ENCODE assay signal across 9 cellular contexts in the genomic region with DNA sequence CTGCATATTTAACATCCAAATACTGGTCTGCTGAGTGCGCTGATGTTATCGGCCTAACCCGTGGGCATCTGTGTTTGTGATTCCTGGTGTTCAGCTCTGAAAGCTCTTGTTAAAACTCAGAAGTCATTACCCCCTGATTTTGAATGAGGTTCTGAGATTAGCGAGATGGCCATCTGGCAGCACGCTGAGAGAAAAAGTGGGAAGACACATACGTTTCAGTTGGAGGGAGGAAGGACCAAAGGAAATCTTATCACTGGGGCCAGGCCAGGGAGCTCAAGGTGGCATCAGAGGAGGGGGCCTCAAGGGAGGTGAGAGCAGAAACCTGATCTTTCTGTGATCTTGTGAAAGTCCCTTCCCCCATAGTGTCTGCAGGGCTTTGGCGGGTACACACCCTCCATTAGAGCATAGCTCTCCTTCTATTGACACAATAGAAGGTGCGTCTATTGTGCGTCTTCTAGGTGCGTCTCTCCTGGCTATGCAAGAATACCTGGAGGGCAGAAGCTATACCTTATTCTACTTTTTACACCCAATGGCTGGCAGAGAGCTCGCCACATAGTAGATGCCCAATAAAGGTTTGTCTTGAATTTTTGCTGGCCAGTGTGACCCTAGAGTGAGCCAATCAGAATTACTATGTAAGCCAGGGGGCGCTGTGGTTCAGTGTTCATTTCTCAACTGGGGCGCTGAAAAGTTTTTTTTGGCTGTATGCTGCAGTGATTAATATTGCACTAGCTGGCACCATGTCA.
DNase-seq lines count a peak whose midpoint lies in the region; ATAC-seq, FAIRE-seq and TF ChIP-seq lines count a peak whose summit lies in the region.
"Had no signal": no experiment of that assay in that cellular context is flagged by ENCODE, and none has a peak within 500 bp of the region (broad histone marks: within the 10 kb centered on the region; RNA-seq: fewer than 3 reads in every experiment).

No MANE protein-coding gene starts in this region.

- H3K79me2 ChIP-seq in Loucy (ENCODE audit: insufficient read depth, low read length) = no peaks in the 10 kb centered on the region
- no peaks in the 10 kb centered on the region for H3K79me2 ChIP-seq in endothelial cell of umbilical vein (ENCODE audit: control insufficient read depth, insufficient read depth, low read length)
- H3K79me2 ChIP-seq in trophoblast cell (ENCODE audit: control insufficient read depth, insufficient read depth, low read length, poor library complexity) = no peaks in the 10 kb centered on the region

- no peak overlapping the region for H3K27ac Mint-ChIP-seq in activated CD4-positive, alpha-beta memory T cell treated with anti-CD3 and anti-CD28 coated beads, Interleukin-2, amount 10 ng/mL, durations not matched to agents 7 days and 5 days

- no peaks in the 10 kb centered on the region for H3K4me1 Mint-ChIP-seq in activated CD4-positive, alpha-beta memory T cell treated with anti-CD3 and anti-CD28 coated beads, Interleukin-2, amount 10 ng/mL, durations not matched to agents 7 days and 5 days

- H3K9me2 ChIP-seq in Loucy (replicated peaks; ENCODE audit: low read depth, low read length) = no peaks in the 10 kb centered on the region

- H4K20me1 ChIP-seq in Loucy (ENCODE audit: insufficient read depth, low read length, poor library complexity, severe bottlenecking) = no peaks in the 10 kb centered on the region
- H4K20me1 ChIP-seq in endothelial cell of umbilical vein (replicated peaks; ENCODE audit: control insufficient read depth, extremely low read depth, insufficient read depth, low read length) = no peaks in the 10 kb centered on the region

- peak; percentile 72 for FAIRE-seq in endothelial cell of umbilical vein (lab: Jason Lieb, UNC)

- CTCF ChIA-PET in activated CD4-positive, alpha-beta memory T cell treated with anti-CD3 and anti-CD28 coated beads, Interleukin-2, amount 10 ng/mL, durations not matched to agents 7 days and 5 days (lab: Charles Lee) = interaction anchor here (0.7 to 2.9 kb wide), 20 partner anchors 8 to 790 kb away, joined by 3 to 78 read pairs (median 4); no protein-coding TSS in a partner anchor
- CTCF ChIA-PET in endothelial cell of umbilical vein (lab: Charles Lee) = interaction anchor here (0.7 to 5.8 kb wide), 45 partner anchors 9 to 936 kb away, joined by 3 to 201 read pairs (median 4); no protein-coding TSS in a partner anchor

- H3K9me1 ChIP-seq in endothelial cell of umbilical vein (replicated peaks; ENCODE audit: control insufficient read depth, extremely low read depth, insufficient read depth, low read length) = no peaks in the 10 kb centered on the region

- H3K4me3 ChIP-seq in Loucy (ENCODE audit: low read length, poor library complexity, severe bottlenecking) (no peak overlapping the region), endothelial cell of umbilical vein (replicated peaks in 1 of 3; ENCODE audit: insufficient read depth in 1 of 3, low read depth in 1 of 3, low read length in 3 of 3) (no peak overlapping the region), trophoblast cell (ENCODE audit: low read depth, low read length) (no peak overlapping the region)
- H3K4me3 ChIP-seq: skin epidermis had no signal

- H3K9me3 ChIP-seq in Loucy (ENCODE audit: insufficient read depth, low read depth, low read length) (no peaks in the 10 kb centered on the region), endothelial cell of umbilical vein (replicated peaks; ENCODE audit: control insufficient read depth, insufficient read depth, low read length) (no peaks in the 10 kb centered on the region), trophoblast cell (ENCODE audit: insufficient read depth, low read depth, low read length) (no peaks in the 10 kb centered on the region)

- no CpG with 5 or more reads among the region's 13 CpGs for WGBS in trophoblast cell (ENCODE audit: extremely low coverage, insufficient coverage, insufficient read length)

- POLR2A ChIA-PET in activated CD4-positive, alpha-beta memory T cell treated with anti-CD3 and anti-CD28 coated beads, Interleukin-2, amount 10 ng/mL, durations not matched to agents 7 days and 5 days (lab: Charles Lee) = interaction anchor here (0.9 to 1.1 kb wide), 2 partner anchors 149 to 156 kb away, joined by 3 read pairs; no protein-coding TSS in a partner anchor
- POLR2A ChIA-PET in endothelial cell of umbilical vein (lab: Charles Lee) = no interaction called here

- H3K4me1 ChIP-seq in Loucy (ENCODE audit: insufficient read depth, low read length, poor library complexity, severe bottlenecking) (no peaks in the 10 kb centered on the region), endothelial cell of umbilical vein (ENCODE audit: control insufficient read depth, extremely low read depth, insufficient read depth, low read length) (no peaks in the 10 kb centered on the region), trophoblast cell (ENCODE audit: control insufficient read depth in 1 of 2, insufficient read depth in 2 of 2, low read length in 2 of 2) (peaks cover 2 to 4% of the 10 kb centered on the region in 2 experiments)

- H3K4ac ChIP-seq in trophoblast cell (ENCODE audit: low read depth, low read length) = no peak overlapping the region

- H2AK5ac ChIP-seq in trophoblast cell (ENCODE audit: low read length) = peak overlapping the region; percentile 23

- TF ChIP-seq CTCF in Loucy (conservative IDR thresholded peaks at IDR 0.05; ENCODE audit: low read length) (peak; percentile 78), endothelial cell of umbilical vein (IDR thresholded peaks at IDR 0.05; ENCODE audit: extremely low read depth in 1 of 2, insufficient read depth in 1 of 2, low read depth in 1 of 2, low read length in 2 of 2) (peak; percentile 61)

- intact Hi-C loops in endothelial cell of umbilical vein (cut with micrococcal nuclease) = loop anchor here (1.0 kb wide), 2 partner anchors 152 to 156 kb away; no protein-coding TSS in a partner anchor

- no TSS peak for BruUV-seq in endothelial cell of umbilical vein (replicated peaks; lab: Mats Ljungman, UMichigan)

- no peak overlapping the region for H3K14ac ChIP-seq in trophoblast cell (ENCODE audit: low read length)

- H2AFZ ChIP-seq in Loucy (ENCODE audit: low read length) (no peak overlapping the region), endothelial cell of umbilical vein (ENCODE audit: low read depth, low read length) (no peak overlapping the region), trophoblast cell (ENCODE audit: insufficient read depth, low read length, poor library complexity) (no peak overlapping the region)

- no peaks in the 10 kb centered on the region for H3K36me3 ChIP-seq in Loucy (ENCODE audit: insufficient read depth, low read length)
- H3K36me3 ChIP-seq in endothelial cell of umbilical vein (ENCODE audit: control insufficient read depth in 2 of 2, extremely low read depth in 1 of 2, insufficient read depth in 2 of 2, low read length in 2 of 2) = no peaks in the 10 kb centered on the region
- H3K36me3 ChIP-seq in trophoblast cell (ENCODE audit: control insufficient read depth in 1 of 2, insufficient read depth in 2 of 2, low read length in 2 of 2) = no peaks in the 10 kb centered on the region

- H3K23ac ChIP-seq in trophoblast cell (ENCODE audit: low read length) = no peak overlapping the region

- DNase-seq in DMS 273 (lab: John Stamatoyannopoulos, UW; ENCODE audit: unreplicated experiment) (peak; percentile 90), endothelial cell of umbilical vein (ENCODE audit: low read depth, low spot score) (peak; percentile 50), trophoblast cell (peak in 1 of 2 donors; percentile 68), NCI-H345 treated with DMSO at 0.1 percent for 48 hours (lab: John Stamatoyannopoulos, UW; ENCODE audit: unreplicated experiment) (no peak)
- peak; percentile 53 for DNase-seq in activated CD4-positive, alpha-beta memory T cell treated with anti-CD3 and anti-CD28 coated beads, Interleukin-2, amount 10 ng/mL, durations not matched to agents 7 days and 5 days

- no peak overlapping the region for H2BK12ac ChIP-seq in trophoblast cell (ENCODE audit: low read length)

- no peak overlapping the region for H2BK5ac ChIP-seq in trophoblast cell (ENCODE audit: low read depth, low read length, poor library complexity)

- H3K9me3 Mint-ChIP-seq in activated CD4-positive, alpha-beta memory T cell treated with anti-CD3 and anti-CD28 coated beads, Interleukin-2, amount 10 ng/mL, durations not matched to agents 7 days and 5 days = no peaks in the 10 kb centered on the region

- no peaks in the 10 kb centered on the region for H3K27me3 Mint-ChIP-seq in activated CD4-positive, alpha-beta memory T cell treated with anti-CD3 and anti-CD28 coated beads, Interleukin-2, amount 10 ng/mL, durations not matched to agents 7 days and 5 days

- H3K4me3 Mint-ChIP-seq in activated CD4-positive, alpha-beta memory T cell treated with anti-CD3 and anti-CD28 coated beads, Interleukin-2, amount 10 ng/mL, durations not matched to agents 7 days and 5 days = no peak overlapping the region

- no peak overlapping the region for H2BK120ac ChIP-seq in trophoblast cell (ENCODE audit: insufficient read depth, low read length, poor library complexity)

- ATAC-seq in GM21367 (IDR thresholded peaks at IDR 0.05; ENCODE audit: unreplicated experiment) (no peak), HG02610 (IDR thresholded peaks at IDR 0.05; ENCODE audit: unreplicated experiment) (no peak)

- no peaks in the 10 kb centered on the region for H3K79me1 ChIP-seq in trophoblast cell (ENCODE audit: low read length)

- no peak for TF ChIP-seq POLR2A in endothelial cell of umbilical vein (IDR thresholded peaks at IDR 0.05; ENCODE audit: low read depth, low read length)

- H3F3A ChIP-seq in Loucy (ENCODE audit: low read depth) = no peaks in the 10 kb centered on the region

- no peak overlapping the region for H4K12ac ChIP-seq in trophoblast cell (ENCODE audit: low read depth, low read length)

- H3K27me3 ChIP-seq in Loucy (ENCODE audit: insufficient read depth, low read length, poor library complexity, severe bottlenecking) (no peaks in the 10 kb centered on the region), endothelial cell of umbilical vein (ENCODE audit: control insufficient read depth in 2 of 2, insufficient read depth in 2 of 2, low read length in 2 of 2) (no peaks in the 10 kb centered on the region), trophoblast cell (ENCODE audit: insufficient read depth, low read length) (no peaks in the 10 kb centered on the region)

- no peak overlapping the region for H3K4me2 ChIP-seq in Loucy (ENCODE audit: low read depth, low read length, poor library complexity, severe bottlenecking)
- H3K4me2 ChIP-seq in endothelial cell of umbilical vein (ENCODE audit: insufficient read depth, low read length) = no peak overlapping the region
- H3K4me2 ChIP-seq in trophoblast cell (ENCODE audit: low read length) = no peak overlapping the region

- H4K91ac ChIP-seq in trophoblast cell (ENCODE audit: low read depth, low read length) = no peak overlapping the region

- H3K18ac ChIP-seq in trophoblast cell (ENCODE audit: low read length) = no peak overlapping the region

- no peak overlapping the region for H3K27ac ChIP-seq in endothelial cell of umbilical vein (ENCODE audit: insufficient read depth, low read depth, low read length)
- no peak overlapping the region for H3K27ac ChIP-seq in trophoblast cell (ENCODE audit: low read depth, low read length)

- H4K8ac ChIP-seq in trophoblast cell (ENCODE audit: low read depth, low read length) = no peak overlapping the region

- H3K9ac ChIP-seq in Loucy (ENCODE audit: low read depth, low read length, poor library complexity, severe bottlenecking) (no peak overlapping the region), endothelial cell of umbilical vein (replicated peaks; ENCODE audit: extremely low read depth, insufficient read depth, low read length) (no peak overlapping the region), trophoblast cell (ENCODE audit: low read length) (no peak overlapping the region)

- dilution Hi-C loops in endothelial cell of umbilical vein (cut with MboI; ENCODE audit: extremely low pct_ligation_motif_present, low sequenced_read_pairs) = no loop called here

- H3K36me3 Mint-ChIP-seq in activated CD4-positive, alpha-beta memory T cell treated with anti-CD3 and anti-CD28 coated beads, Interleukin-2, amount 10 ng/mL, durations not matched to agents 7 days and 5 days (ENCODE audit: low read depth) = no peaks in the 10 kb centered on the region
